7 cellular contexts compared by ENCODE assay signal in the genomic region with DNA sequence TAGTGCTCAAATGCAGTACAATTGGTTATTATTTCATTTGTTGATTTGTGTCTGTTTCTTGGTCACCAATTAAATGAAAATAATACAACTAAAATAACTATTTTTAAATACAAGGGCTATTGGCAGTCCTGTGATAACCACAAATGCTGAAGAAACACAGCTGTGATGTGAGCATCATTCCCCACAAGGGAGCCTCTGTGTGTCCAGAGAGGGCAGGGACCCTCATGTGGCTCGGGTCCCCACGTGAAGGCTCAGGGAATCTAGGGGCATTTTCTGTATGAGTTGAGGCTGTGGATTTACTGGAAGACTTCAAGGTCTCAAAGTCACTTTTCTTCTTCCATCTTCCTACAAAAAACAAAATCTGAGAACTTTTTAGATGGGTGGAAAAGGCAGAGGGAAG.
"Had no signal": no experiment of that assay in that cellular context is flagged by ENCODE, and none has a peak within 500 bp of the region (broad histone marks: within the 10 kb centered on the region; RNA-seq: fewer than 3 reads in every experiment).

No MANE protein-coding gene starts in this region.

- ATAC-seq: GM23338, HepG2 had no signal

- H3K4me2 ChIP-seq: GM23338, KMS-11 had no signal

- H3K4me3 ChIP-seq: GM23338 had no signal

- DNase-seq: H9, HCEC 1CT, KBM-7 had no signal

- H2AFZ ChIP-seq: GM23338 had no signal

- H3K27ac ChIP-seq: HL-60, KMS-11 had no signal

- H3K9ac ChIP-seq: KMS-11 had no signal
